31 cellular contexts compared by ENCODE assay signal in the genomic region with DNA sequence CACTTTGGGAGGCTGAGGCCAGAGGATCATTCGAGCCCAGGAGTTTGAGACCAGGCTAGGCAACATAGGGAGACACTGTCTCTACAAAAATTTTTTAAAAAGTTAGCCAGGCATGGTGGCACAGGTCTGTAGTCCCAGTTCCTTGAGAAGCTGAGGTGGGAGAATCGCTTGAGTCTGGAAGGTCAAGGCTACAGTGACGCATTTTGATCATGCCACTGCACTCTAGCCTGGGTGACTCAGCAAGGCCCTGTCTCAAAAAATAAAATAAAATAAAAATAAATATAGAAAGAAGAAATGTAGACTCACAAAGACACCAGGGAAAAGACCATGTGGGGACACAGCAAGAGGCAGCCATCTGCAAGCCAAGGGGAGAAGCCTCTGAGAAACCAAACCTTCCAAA. TPM values are rescaled to one million over a fixed set of nuclear protein-coding genes. Genes with fewer than 3 reads are reported as not detected.
"Had no signal": no experiment of that assay in that cellular context is flagged by ENCODE, and none has a peak within 500 bp of the region (broad histone marks: within the 10 kb centered on the region; RNA-seq: fewer than 3 reads in every experiment).

No MANE protein-coding gene starts in this region.

- H3K4me3 ChIP-seq: body of pancreas, breast epithelium, cardiac muscle cell, esophagus muscularis mucosa, gastroesophageal sphincter had no signal

- H3K27ac ChIP-seq: body of pancreas, breast epithelium, cardiac muscle cell, esophagus muscularis mucosa, gastroesophageal sphincter had no signal

- DNase-seq: activated CD4-positive, alpha-beta memory T cell treated with anti-CD3 and anti-CD28 coated beads, Interleukin-2, amount 10 ng/mL, durations not matched to agents 7 days and 5 days; activated CD4-positive, alpha-beta T cell treated with anti-CD3 and anti-CD28 coated beads for 36 hours; activated CD4-positive, alpha-beta T cell treated with anti-CD3 and anti-CD28 coated beads, Interleukin-2, amount 10 ng/mL, durations not matched to agents 24 days and 14 days; activated CD4-positive, alpha-beta T cell treated with anti-CD3 and anti-CD28 coated beads, Interleukin-2, amount 50 U/mL, for 4 hours; activated CD4-positive, CD25-positive, alpha-beta regulatory T cell; activated CD4-positive, CD25-positive, alpha-beta regulatory T cell treated with anti-CD3 and anti-CD28 coated beads, Interleukin-2, amount 50 U/mL, for 72 hours; activated CD8-positive, alpha-beta memory T cell treated with anti-CD3 and anti-CD28 coated beads, Interleukin-2, amount 50 U/mL, for 48 hours; activated gamma-delta T cell; activated naive CD4-positive, alpha-beta T cell; activated naive CD4-positive, alpha-beta T cell treated with anti-CD3 and anti-CD28 coated beads, Interleukin-2, amount 10 ng/mL, durations not matched to agents 7 days and 5 days; activated naive CD8-positive, alpha-beta T cell treated with anti-CD3 and anti-CD28 coated beads, Interleukin-2, amount 10 ng/mL, durations not matched to agents 7 days and 5 days; activated T-cell treated with anti-CD3 and anti-CD28 coated beads for 4 hours; activated T-cell treated with anti-CD3 and anti-CD28 coated beads, Interleukin-2, amount 50 U/mL, for 24 hours; activated T-cell treated with anti-CD3 and anti-CD28 coated beads, Interleukin-2, amount 50 U/mL, for 72 hours; amygdala; aorta; body of pancreas; cortex of kidney; dermis blood vessel endothelial cell; effector CD4-positive, alpha-beta T cell; effector memory CD8-positive, alpha-beta T cell; erythroblast; foreskin melanocyte; head of caudate nucleus; T-helper 2 cell had no signal

- H3K9me3 ChIP-seq: body of pancreas, breast epithelium, esophagus muscularis mucosa, gastroesophageal sphincter had no signal

- H3K27me3 ChIP-seq: body of pancreas, cardiac muscle cell, esophagus muscularis mucosa, gastroesophageal sphincter had no signal

- H3K36me3 ChIP-seq: breast epithelium, cardiac muscle cell, esophagus muscularis mucosa, gastroesophageal sphincter had no signal

- H3K4me1 ChIP-seq: body of pancreas, breast epithelium, esophagus muscularis mucosa, gastroesophageal sphincter had no signal

- ATAC-seq: activated CD4-positive, alpha-beta T cell treated with anti-CD3 and anti-CD28 coated beads for 36 hours; activated naive CD4-positive, alpha-beta T cell treated with anti-CD3 and anti-CD28 coated beads, Interleukin-2, amount 50 U/mL, for 72 hours; activated T-cell treated with anti-CD3 and anti-CD28 coated beads, Interleukin-2, amount 50 U/mL, for 72 hours; body of pancreas; effector memory CD8-positive, alpha-beta T cell; gastroesophageal sphincter had no signal

RNA-seq across cellular contexts. Expression of gene SLC7A3, which starts 42.3 kb away (rescaled TPM):
- total RNA-seq: activated CD4-positive, alpha-beta memory T cell treated with anti-CD3 and anti-CD28 coated beads, Interleukin-2, amount 10 ng/mL, durations not matched to agents 7 days and 5 days; activated CD4-positive, alpha-beta T cell treated with anti-CD3 and anti-CD28 coated beads, Interleukin-2, amount 10 ng/mL, durations not matched to agents 24 days and 14 days; aorta; body of pancreas; dermis blood vessel endothelial cell; esophagus muscularis mucosa; T-helper 1 cell treated with Interleukin-12 subunit alpha and Interleukin-12 subunit beta and Interleukin-4 antibody, amounts not matched to agents 30 ng/mL and 1 ng/mL, for 36 hours had no signal
- polyA plus RNA-seq: aorta had no signal
